ENCODE assay signal across 24 cellular contexts in genomic region chr2:27273123-27273522, GRCh38. TPM values are rescaled to one million over a fixed set of nuclear protein-coding genes. Genes with fewer than 3 reads are reported as not detected.
"Had no signal": no experiment of that assay in that cellular context is flagged by ENCODE, and none has a peak within 500 bp of the region (broad histone marks: within the 10 kb centered on the region; RNA-seq: fewer than 3 reads in every experiment).

No MANE protein-coding gene starts in this region.

- H3K4me1 ChIP-seq: neural progenitor cell, suprapubic skin, tibial artery, vagina had no signal

- H3K36me3 Mint-ChIP-seq: natural killer cell treated with Interleukin-12 subunit alpha and Interleukin-12 subunit beta and Interleukin-15 and Interleukin-18, amount 100 ng/mL, for 72 hours; neural progenitor cell; stimulated activated effector memory CD8-positive, alpha-beta T cell treated with anti-CD3 and anti-CD28 coated beads, Interleukin-12 subunit alpha, Interleukin-12 subunit beta, amount 100 ng/mL, for 72 hours had no signal

- H3K9me3 Mint-ChIP-seq: natural killer cell treated with Interleukin-12 subunit alpha and Interleukin-12 subunit beta and Interleukin-15 and Interleukin-18, amount 100 ng/mL, for 72 hours; neural progenitor cell; stimulated activated effector memory CD8-positive, alpha-beta T cell treated with anti-CD3 and anti-CD28 coated beads, Interleukin-12 subunit alpha, Interleukin-12 subunit beta, amount 100 ng/mL, for 72 hours had no signal

- H3K4me3 ChIP-seq: coronary artery, lung, neural progenitor cell, ovary, right lobe of liver, suprapubic skin, tibial artery, upper lobe of left lung, vagina had no signal

- H3K27ac Mint-ChIP-seq: natural killer cell treated with Interleukin-12 subunit alpha and Interleukin-12 subunit beta and Interleukin-15 and Interleukin-18, amount 100 ng/mL, for 72 hours; neural progenitor cell; progenitor cell of endocrine pancreas; stimulated activated effector memory CD8-positive, alpha-beta T cell treated with anti-CD3 and anti-CD28 coated beads, Interleukin-12 subunit alpha, Interleukin-12 subunit beta, amount 100 ng/mL, for 72 hours had no signal

- H3K4me3 Mint-ChIP-seq: natural killer cell treated with Interleukin-12 subunit alpha and Interleukin-12 subunit beta and Interleukin-15 and Interleukin-18, amount 100 ng/mL, for 72 hours; neural progenitor cell; stimulated activated effector memory CD8-positive, alpha-beta T cell treated with anti-CD3 and anti-CD28 coated beads, Interleukin-12 subunit alpha, Interleukin-12 subunit beta, amount 100 ng/mL, for 72 hours had no signal

- DNase-seq: effector CD8-positive, alpha-beta T cell; foreskin melanocyte; head of caudate nucleus; hypothalamus; kidney glomerular epithelial cell; mesenchymal stem cell; midbrain; nucleus accumbens; stimulated activated CD4-positive, alpha-beta T cell treated with anti-CD3 and anti-CD28 coated beads, Interleukin-4, amount 100 ng/mL, for 1 hour; stimulated activated CD8-positive, alpha-beta memory T cell treated with anti-CD3 and anti-CD28 coated beads, Interleukin-4, amount 100 ng/mL, for 48 hours; stimulated activated naive CD8-positive, alpha-beta T cell treated with anti-CD3 and anti-CD28 coated beads, Interleukin-15, Interleukin-2, amounts not matched to agents 100 U/mL and 50 U/mL, for 24 hours; tibial artery had no signal

- H3K4me1 Mint-ChIP-seq: neural progenitor cell; stimulated activated effector memory CD8-positive, alpha-beta T cell treated with anti-CD3 and anti-CD28 coated beads, Interleukin-12 subunit alpha, Interleukin-12 subunit beta, amount 100 ng/mL, for 72 hours had no signal

- H3K27me3 ChIP-seq: ovary, right lobe of liver, upper lobe of left lung, vagina had no signal

- H3K36me3 ChIP-seq: neural progenitor cell, ovary, right lobe of liver, suprapubic skin, tibial artery, upper lobe of left lung, vagina had no signal

- H3K9me3 ChIP-seq: ovary, right lobe of liver, suprapubic skin, tibial artery, upper lobe of left lung, vagina had no signal

- H3K27ac ChIP-seq: coronary artery, neural progenitor cell, ovary, right lobe of liver, suprapubic skin, tibial artery, upper lobe of left lung, vagina had no signal

- ATAC-seq: natural killer cell treated with Interleukin-12 subunit alpha and Interleukin-12 subunit beta and Interleukin-15 and Interleukin-18, amount 100 ng/mL, for 72 hours; stimulated activated effector memory CD8-positive, alpha-beta T cell treated with anti-CD3 and anti-CD28 coated beads, Interleukin-12 subunit alpha, Interleukin-12 subunit beta, amount 100 ng/mL, for 72 hours; stimulated activated naive CD8-positive, alpha-beta T cell treated with anti-CD3 and anti-CD28 coated beads, Interleukin-15, Interleukin-2, amounts not matched to agents 100 U/mL and 50 U/mL, for 24 hours had no signal

RNA-seq across cellular contexts. Expression of gene DNAJC5G, which starts 2.1 kb away (rescaled TPM):
- total RNA-seq: left lobe of liver; lung; natural killer cell treated with Interleukin-12 subunit alpha and Interleukin-12 subunit beta and Interleukin-15 and Interleukin-18, amount 100 ng/mL, for 72 hours; progenitor cell of endocrine pancreas; right lobe of liver; suprapubic skin; upper lobe of left lung had no signal

RNA-seq across cellular contexts. Expression of gene TRIM54, which starts 9.1 kb away (rescaled TPM):
- total RNA-seq: left lobe of liver, progenitor cell of endocrine pancreas, suprapubic skin had no signal

RNA-seq across cellular contexts. Expression of gene SLC30A3, which starts 10.3 kb away (rescaled TPM):
- total RNA-seq: left lobe of liver; natural killer cell treated with Interleukin-12 subunit alpha and Interleukin-12 subunit beta and Interleukin-15 and Interleukin-18, amount 100 ng/mL, for 72 hours; progenitor cell of endocrine pancreas; right lobe of liver; suprapubic skin had no signal
